ENCODE assay signal across 1 cellular context in genomic region chr15:41498657-41499056, GRCh38.
A peak's percentile ranks its signal among the peaks of the same experiment; 100 is the strongest.
TF ChIP-seq lines count a peak whose summit lies in the region.

No MANE protein-coding gene starts in this region.

TF ChIP-seq in GM23338, 12 proteins besides CTCF, POLR2A, EP300 and RAD21:
- TF ChIP-seq EZH2 (IDR thresholded peaks at IDR 0.05; ENCODE audit: low read depth, unreplicated experiment): peak; percentile 9
- no peak for TF ChIP-seq CREB1 (CRISPR knock-in tag; IDR thresholded peaks at IDR 0.05; ENCODE audit: low read depth)
